Comparison of ENCODE assay signal across 17 cellular contexts in the genomic region with DNA sequence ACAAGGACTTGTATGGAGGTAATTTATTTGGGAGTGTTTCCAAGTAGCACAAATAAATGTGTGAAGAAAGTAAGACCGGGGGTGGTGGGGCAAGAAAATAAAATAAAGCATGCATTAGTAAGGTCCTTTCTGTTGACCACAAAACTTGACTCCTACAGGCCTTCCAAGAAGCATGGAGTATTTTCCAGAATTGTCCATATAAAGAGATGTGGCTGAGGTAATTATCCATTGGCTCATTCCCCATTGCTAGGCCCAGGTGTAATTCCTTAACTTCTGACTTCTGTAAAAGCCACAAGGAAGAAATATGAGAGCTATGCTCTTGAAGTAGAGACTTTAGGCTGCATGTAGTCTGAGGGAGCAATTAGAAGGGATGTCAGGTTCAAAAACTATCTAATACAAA.
A peak's percentile ranks its signal among the peaks of the same experiment; 100 is the strongest.
DNase-seq lines count a peak whose midpoint lies in the region; TF ChIP-seq lines count a peak whose summit lies in the region.
"Had no signal": no experiment of that assay in that cellular context is flagged by ENCODE, and none has a peak within 500 bp of the region (broad histone marks: within the 10 kb centered on the region; RNA-seq: fewer than 3 reads in every experiment).

No MANE protein-coding gene starts in this region.

- H2AFZ ChIP-seq in OCI-LY7 (ENCODE audit: low read length): no peak overlapping the region
- H2AFZ ChIP-seq: GM23248 had no signal

- H3K79me2 ChIP-seq in OCI-LY7 (ENCODE audit: insufficient read depth, low read depth, low read length): no peaks in the 10 kb centered on the region

- peak; percentile 2 for DNase-seq in A172 (ENCODE audit: low spot score)
- peak; percentile 38 for DNase-seq in H4 (ENCODE audit: low spot score)
- peak; percentile 52 for DNase-seq in astrocyte of the cerebellum (ENCODE audit: low read depth)
- peak; percentile 20 for DNase-seq in kidney tubule cell (ENCODE audit: low spot score)
- DNase-seq in activated T-cell treated with anti-CD3 and anti-CD28 coated beads, Interleukin-2, amount 50 U/mL, for 1 hour: no peak
- DNase-seq in OCI-LY7 (ENCODE audit: low spot score): no peak
- no peak for DNase-seq in RPMI8226
- no peak for DNase-seq in D341Med (ENCODE audit: low spot score)
- DNase-seq: ACHN; BE2C; C1 segment of cervical spinal cord; CD4-positive, CD25-positive, alpha-beta regulatory T cell; CD8-positive, alpha-beta memory T cell; COR-L47; GM23248; H9; IMR-90 had no signal

- no peak overlapping the region for H3K4me2 ChIP-seq in OCI-LY7 (ENCODE audit: low read length)

- H3K9me2 ChIP-seq in OCI-LY7 (ENCODE audit: insufficient read depth, low read length): no peaks in the 10 kb centered on the region

- H4K20me1 ChIP-seq in OCI-LY7 (ENCODE audit: insufficient read depth, low read length): no peaks in the 10 kb centered on the region

- H3K4me3 ChIP-seq in astrocyte of the cerebellum (ENCODE audit: low read depth, low read length) (no peak overlapping the region), OCI-LY7 (ENCODE audit: low read depth, low read length, poor library complexity, severe bottlenecking) (no peak overlapping the region)
- H3K4me3 ChIP-seq: GM23248 had no signal

- in situ Hi-C loops in astrocyte of the cerebellum (cut with HindIII; ENCODE audit: low sequenced_read_pairs): no loop called here

- BruUV-seq in OCI-LY7 (replicated peaks; lab: Mats Ljungman, UMichigan): no TSS peak

- POLR2A ChIA-PET in OCI-LY7 (lab: Charles Lee): no interaction called here

- H3K27ac ChIP-seq in OCI-LY7 (ENCODE audit: low read depth, low read length, poor library complexity, severe bottlenecking): no peak overlapping the region
- H3K27ac ChIP-seq: GM23248 had no signal

- no peaks in the 10 kb centered on the region for H3K4me1 ChIP-seq in OCI-LY7 (ENCODE audit: insufficient read depth, low read length, poor library complexity, severe bottlenecking)

- H3K9me3 ChIP-seq in OCI-LY7 (ENCODE audit: low read length): no peaks in the 10 kb centered on the region
- H3K9me3 ChIP-seq: BE2C had no signal

- TF ChIP-seq CTCF in astrocyte of the cerebellum (IDR thresholded peaks at IDR 0.05; ENCODE audit: low read depth, low read length, missing control alignments) (no peak), OCI-LY7 (conservative IDR thresholded peaks at IDR 0.05; ENCODE audit: low read length) (no peak)

- no peaks in the 10 kb centered on the region for H3K36me3 ChIP-seq in OCI-LY7 (ENCODE audit: insufficient read depth, low read length)
- H3K36me3 ChIP-seq: BE2C had no signal

- intact Hi-C loops in OCI-LY7 (cut with micrococcal nuclease; ENCODE audit: unreplicated experiment): no loop called here

- CTCF ChIA-PET in OCI-LY7 (lab: Charles Lee; ENCODE audit: unreplicated experiment): no interaction called here

Comparison
In these comparisons a context has a peak if more than half of its experiments do, and no peak if none do; other contexts are left out.
1. DNase-seq: peak in A172 (single experiment), H4 (single experiment), astrocyte of the cerebellum (single experiment) and kidney tubule cell (single experiment); none in activated T-cell treated with anti-CD3 and anti-CD28 coated beads, Interleukin-2, amount 50 U/mL, for 1 hour (single experiment), OCI-LY7 (single experiment), RPMI8226 (single experiment) and D341Med (single experiment).